In genomic region chr18:55764382-55764781, GRCh38 we compare ENCODE assay signal across 1 cellular context.
TF ChIP-seq lines count a peak whose summit lies in the region.

No MANE protein-coding gene starts in this region.

TF ChIP-seq in GM23338, 12 proteins besides CTCF, POLR2A, EP300 and RAD21 (continued from another document):
- TF ChIP-seq, protein P1, sequence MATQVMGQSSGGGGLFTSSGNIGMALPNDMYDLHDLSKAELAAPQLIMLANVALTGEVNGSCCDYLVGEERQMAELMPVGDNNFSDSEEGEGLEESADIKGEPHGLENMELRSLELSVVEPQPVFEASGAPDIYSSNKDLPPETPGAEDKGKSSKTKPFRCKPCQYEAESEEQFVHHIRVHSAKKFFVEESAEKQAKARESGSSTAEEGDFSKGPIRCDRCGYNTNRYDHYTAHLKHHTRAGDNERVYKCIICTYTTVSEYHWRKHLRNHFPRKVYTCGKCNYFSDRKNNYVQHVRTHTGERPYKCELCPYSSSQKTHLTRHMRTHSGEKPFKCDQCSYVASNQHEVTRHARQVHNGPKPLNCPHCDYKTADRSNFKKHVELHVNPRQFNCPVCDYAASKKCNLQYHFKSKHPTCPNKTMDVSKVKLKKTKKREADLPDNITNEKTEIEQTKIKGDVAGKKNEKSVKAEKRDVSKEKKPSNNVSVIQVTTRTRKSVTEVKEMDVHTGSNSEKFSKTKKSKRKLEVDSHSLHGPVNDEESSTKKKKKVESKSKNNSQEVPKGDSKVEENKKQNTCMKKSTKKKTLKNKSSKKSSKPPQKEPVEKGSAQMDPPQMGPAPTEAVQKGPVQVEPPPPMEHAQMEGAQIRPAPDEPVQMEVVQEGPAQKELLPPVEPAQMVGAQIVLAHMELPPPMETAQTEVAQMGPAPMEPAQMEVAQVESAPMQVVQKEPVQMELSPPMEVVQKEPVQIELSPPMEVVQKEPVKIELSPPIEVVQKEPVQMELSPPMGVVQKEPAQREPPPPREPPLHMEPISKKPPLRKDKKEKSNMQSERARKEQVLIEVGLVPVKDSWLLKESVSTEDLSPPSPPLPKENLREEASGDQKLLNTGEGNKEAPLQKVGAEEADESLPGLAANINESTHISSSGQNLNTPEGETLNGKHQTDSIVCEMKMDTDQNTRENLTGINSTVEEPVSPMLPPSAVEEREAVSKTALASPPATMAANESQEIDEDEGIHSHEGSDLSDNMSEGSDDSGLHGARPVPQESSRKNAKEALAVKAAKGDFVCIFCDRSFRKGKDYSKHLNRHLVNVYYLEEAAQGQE (IDR thresholded peaks at IDR 0.05; ENCODE audit: unreplicated experiment): no peak
- no peak for TF ChIP-seq ZNF462 (CRISPR knock-in tag; IDR thresholded peaks at IDR 0.05)
- no peak for TF ChIP-seq NANOG (IDR thresholded peaks at IDR 0.05; ENCODE audit: borderline replicate concordance)
- no peak for TF ChIP-seq CREB1 (CRISPR knock-in tag; IDR thresholded peaks at IDR 0.05; ENCODE audit: low read depth)
- TF ChIP-seq STAT1 (IDR thresholded peaks at IDR 0.05; ENCODE audit: unreplicated experiment): no peak
- no peak for TF ChIP-seq ETS1 (IDR thresholded peaks at IDR 0.05)
- no peak for TF ChIP-seq POLR2AphosphoS5 (IDR thresholded peaks at IDR 0.05; ENCODE audit: low read depth)
